Comparison of ENCODE assay signal across 9 cellular contexts in the genomic region with DNA sequence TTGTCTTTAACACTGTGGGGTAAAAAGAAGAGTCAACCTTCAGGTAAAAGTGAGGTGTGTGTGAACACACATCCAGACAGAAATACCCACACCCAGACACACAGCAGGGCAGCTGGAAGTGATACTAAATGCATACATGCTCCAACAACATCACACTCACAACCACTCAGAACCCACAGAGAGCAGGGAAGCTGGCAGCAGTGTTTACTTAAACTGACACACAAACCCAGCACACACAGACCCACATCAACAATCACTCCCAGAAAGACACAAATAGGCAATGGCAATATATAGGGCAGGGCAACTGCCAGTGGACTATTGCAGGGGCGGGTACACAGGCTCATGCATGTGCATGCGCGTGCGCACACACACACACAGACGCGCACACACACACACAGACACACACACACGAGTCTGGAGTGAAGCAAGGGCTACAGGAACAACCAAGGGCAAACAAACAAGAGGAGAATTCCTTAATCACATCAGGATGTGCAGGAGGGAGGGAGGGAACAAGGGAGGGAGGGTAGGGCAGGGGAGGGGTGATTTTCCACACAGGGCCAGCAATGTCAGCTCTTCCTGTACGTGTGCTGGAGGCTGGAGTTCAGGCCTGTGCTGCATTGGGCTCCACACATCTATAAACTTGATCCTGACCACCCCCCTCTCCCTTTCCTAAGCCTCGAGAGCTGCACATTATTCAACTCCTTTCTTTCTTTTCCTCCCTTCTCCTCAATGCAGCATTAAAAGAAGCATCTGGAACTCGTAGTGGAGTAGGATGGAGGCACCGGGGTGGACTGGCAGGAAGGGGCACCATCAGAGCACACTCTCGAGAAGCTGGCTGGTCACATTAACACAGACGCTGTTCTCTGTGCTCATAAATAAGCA. TPM values are rescaled to one million over a fixed set of nuclear protein-coding genes. Genes with fewer than 3 reads are reported as not detected.
A peak's percentile ranks its signal among the peaks of the same experiment; 100 is the strongest.
DNase-seq lines count a peak whose midpoint lies in the region; FAIRE-seq and TF ChIP-seq lines count a peak whose summit lies in the region.
"Had no signal": no experiment of that assay in that cellular context is flagged by ENCODE, and none has a peak within 500 bp of the region (broad histone marks: within the 10 kb centered on the region; RNA-seq: fewer than 3 reads in every experiment).

No MANE protein-coding gene starts in this region.

- DNase-seq in H7 (peak; percentile 12), hepatocyte (ENCODE audit: low spot score) (peak; percentile 74), small intestine (peak; percentile 87), AML-193 (lab: John Stamatoyannopoulos, UW) (no peak), NCI-H2171 (lab: John Stamatoyannopoulos, UW) (no peak), cerebellar cortex (ENCODE audit: low spot score) (no peak)
- DNase-seq in stimulated activated CD4-positive, alpha-beta T cell treated with anti-CD3 and anti-CD28 coated beads, Interleukin-12 subunit alpha, Interleukin-12 subunit beta, amount 100 ng/mL, for 4 hours, result no peak
- DNase-seq: NCI-H446 treated with DMSO at 0.1 percent for 48 hours had no signal

- H3K4me1 ChIP-seq in hepatocyte (ENCODE audit: insufficient read depth) (peaks cover 56% of the 10 kb centered on the region), small intestine (ENCODE audit: control insufficient read depth in 2 of 2, insufficient read depth in 1 of 2, low read depth in 1 of 2, low read length in 1 of 2) (peaks cover 27 to 33% of the 10 kb centered on the region in 2 donors)

- H3K79me2 ChIP-seq in hepatocyte, result peaks cover 3% of the 10 kb centered on the region

- 46% methylated on average over 12 of the region's 13 CpGs for WGBS in hepatocyte (ENCODE audit: low lambda C conversion rate, missing lambda C conversion rate)
- 39 to 52% (median 49%) methylated on average over 13 of the region's 13 CpGs for WGBS in small intestine, 3 donors

- H3K4me3 ChIP-seq in H7 (ENCODE audit: insufficient read depth, low read depth, low read length) (no peak overlapping the region), hepatocyte (no peak overlapping the region), small intestine (ENCODE audit: low read depth in 1 of 2, low read length in 2 of 2) (no peak overlapping the region)

- H3K27ac ChIP-seq in angular gyrus (ENCODE audit: low read depth, low read length) (peak overlapping the region; percentile 53), hepatocyte (peak overlapping the region; percentile 92), small intestine (ENCODE audit: low read depth in 1 of 2, low read length in 1 of 2) (peak overlapping the region; percentile 89 to 95)

- peak overlapping the region; percentile 31 for H3K4me2 ChIP-seq in hepatocyte

- H3K9me2 ChIP-seq in hepatocyte (replicated peaks; ENCODE audit: insufficient read depth), result no peaks in the 10 kb centered on the region

- H3K27me3 ChIP-seq in H7 (ENCODE audit: control insufficient read depth, insufficient read depth, low read length) (no peaks in the 10 kb centered on the region), hepatocyte (no peaks in the 10 kb centered on the region), small intestine (ENCODE audit: control insufficient read depth in 2 of 2, insufficient read depth in 2 of 2, low read length in 2 of 2) (no peaks in the 10 kb centered on the region)

- H3K9me3 ChIP-seq in hepatocyte (ENCODE audit: low read depth), result no peaks in the 10 kb centered on the region
- no peaks in the 10 kb centered on the region for H3K9me3 ChIP-seq in small intestine (ENCODE audit: control insufficient read depth, low read depth)

- no peak for FAIRE-seq in small intestine (lab: Jason Lieb, UNC)

- no peaks in the 10 kb centered on the region for H4K20me1 ChIP-seq in hepatocyte (ENCODE audit: insufficient read depth, poor library complexity, severe bottlenecking)

- H3K36me3 ChIP-seq in H7 (replicated peaks; ENCODE audit: control insufficient read depth, insufficient read depth, low read length) (peaks cover 2% of the 10 kb centered on the region; the same call in 1 of the 2 replicates), hepatocyte (replicated peaks; ENCODE audit: insufficient read depth, low read depth) (no peaks in the 10 kb centered on the region), small intestine (ENCODE audit: control insufficient read depth in 2 of 2, insufficient read depth in 2 of 2, low read length in 2 of 2) (no peaks in the 10 kb centered on the region)

- H2AFZ ChIP-seq in hepatocyte, result no peak overlapping the region

- no peak for TF ChIP-seq CTCF in hepatocyte (IDR thresholded peaks at IDR 0.05; ENCODE audit: poor library complexity)

RNA-seq across cellular contexts. Expression of gene HIC1, which starts 30.1 kb away (rescaled TPM):
- total RNA-seq in H7 (2014; rRNA removed; shearing (Covaris generic)), result 0.03 and 0.63 TPM in 2 replicates
- 8.8 and 9.4 TPM in 2 replicates for total RNA-seq in hepatocyte
- polyA plus RNA-seq in hepatocyte, result 8.2 and 10.2 TPM in 2 replicates
- polyA plus RNA-seq in small intestine, result 1 to 10 TPM in 2 of 3 donors, under 1 TPM in 1; 0.89 to 6.9 (median 6.2) TPM

RNA-seq across cellular contexts. Expression of gene OVCA2, which starts 43.2 kb away (rescaled TPM):
- 23.1 and 25.1 TPM in 2 replicates for total RNA-seq in H7 (2014; rRNA removed; shearing (Covaris generic))
- 49.2 and 56.4 TPM in 2 replicates for total RNA-seq in hepatocyte
- polyA plus RNA-seq in hepatocyte (72.5 and 72.7 TPM in 2 replicates), small intestine (10 to 100 TPM; 65.9 to 90.5 (median 80.1) TPM)

RNA-seq across cellular contexts. Expression of gene DPH1, which starts 55.1 kb away (rescaled TPM):
- total RNA-seq in H7 (2014; rRNA removed; shearing (Covaris generic)), result 37.0 and 53.6 TPM in 2 replicates
- 26.2 and 27.8 TPM in 2 replicates for total RNA-seq in hepatocyte
- 45.2 and 49.0 TPM in 2 replicates for polyA plus RNA-seq in hepatocyte
- 10 to 100 TPM; 11.6 to 19.2 (median 12.5) TPM for polyA plus RNA-seq in small intestine

RNA-seq across cellular contexts. Expression of gene RTN4RL1, which starts 59.9 kb away (rescaled TPM):
- total RNA-seq in H7 (2014; rRNA removed; shearing (Covaris generic)), result 4.0 and 7.0 TPM in 2 replicates
- total RNA-seq in hepatocyte, result 0.48 and 1.4 TPM in 2 replicates
- 0.53 and 0.97 TPM in 2 replicates for polyA plus RNA-seq in hepatocyte
- 1 to 10 TPM in 1 of 3 donors, not detected in 2; 1.0 TPM for polyA plus RNA-seq in small intestine

Comparison
In these comparisons a context has a peak if more than half of its experiments do, and no peak if none do; other contexts are left out.
1. DNase-seq: peak in H7 (single experiment), hepatocyte (single experiment) and small intestine (single experiment); none in AML-193 (0 of 2), NCI-H2171 (single experiment), cerebellar cortex (single experiment) and stimulated activated CD4-positive, alpha-beta T cell treated with anti-CD3 and anti-CD28 coated beads, Interleukin-12 subunit alpha, Interleukin-12 subunit beta, amount 100 ng/mL, for 4 hours (single experiment).
2. Peak in every context shown above with its lines, with median percentiles within 50 percentile points of each other: H3K27ac ChIP-seq.